8 cellular contexts compared by ENCODE assay signal in the genomic region with DNA sequence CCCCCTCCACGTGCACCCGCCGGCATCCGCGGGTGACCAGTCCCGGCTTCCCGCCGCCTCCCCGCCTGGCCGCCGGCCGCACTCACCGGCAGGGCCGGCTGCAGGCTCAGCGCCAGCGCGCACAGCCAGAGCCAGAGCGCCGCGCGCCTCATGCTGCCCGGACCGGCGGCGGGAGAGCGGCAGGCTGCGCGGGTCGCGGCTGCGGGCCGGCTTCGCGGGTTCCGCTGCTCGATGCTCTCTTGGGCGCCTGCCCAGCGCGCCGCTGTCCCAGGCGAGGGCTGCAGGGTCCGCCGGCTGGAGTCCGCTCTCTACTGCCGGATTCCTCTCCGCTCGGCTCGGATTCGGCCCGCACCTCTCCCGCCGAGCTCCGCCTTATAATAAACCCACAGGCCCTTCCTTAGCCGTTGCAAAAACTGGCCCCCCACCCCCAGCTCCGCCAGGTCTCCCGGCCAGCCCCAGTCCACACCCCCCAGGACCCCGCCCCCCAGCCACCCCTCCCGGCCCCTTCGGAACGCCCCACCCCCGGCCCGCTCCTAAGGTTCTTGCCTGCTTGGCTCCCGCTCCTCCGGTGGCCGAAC.
DNase-seq lines count a peak whose midpoint lies in the region; TF ChIP-seq lines count a peak whose summit lies in the region.

A gene with protein sequence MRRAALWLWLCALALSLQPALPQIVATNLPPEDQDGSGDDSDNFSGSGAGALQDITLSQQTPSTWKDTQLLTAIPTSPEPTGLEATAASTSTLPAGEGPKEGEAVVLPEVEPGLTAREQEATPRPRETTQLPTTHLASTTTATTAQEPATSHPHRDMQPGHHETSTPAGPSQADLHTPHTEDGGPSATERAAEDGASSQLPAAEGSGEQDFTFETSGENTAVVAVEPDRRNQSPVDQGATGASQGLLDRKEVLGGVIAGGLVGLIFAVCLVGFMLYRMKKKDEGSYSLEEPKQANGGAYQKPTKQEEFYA (minus strand): TSS at position 415 of the 578 bp plus-strand sequence. CDS start 263 bp downstream, at position 152.

- no peak for TF ChIP-seq CTCF in astrocyte of the cerebellum (IDR thresholded peaks at IDR 0.05; ENCODE audit: low read depth, low read length, missing control alignments)

- peaks cover 8% of the 10 kb centered on the region for H3K27me3 ChIP-seq in iPS-15b (ENCODE audit: control insufficient read depth, insufficient read depth, low read length)

- H3K4me3 ChIP-seq in astrocyte of the cerebellum (ENCODE audit: low read depth, low read length) = peak within 1 kb of the TSS; percentile 53
- H3K4me3 ChIP-seq in iPS-15b (ENCODE audit: low read depth, low read length) = peak within 1 kb of the TSS; percentile 68
- H3K4me3 ChIP-seq in skeletal muscle cell (ENCODE audit: low read depth, low read length) = peak within 1 kb of the TSS; percentile 60

- peaks cover 8% of the 10 kb centered on the region for H3K4me1 ChIP-seq in iPS-15b (ENCODE audit: control insufficient read depth, insufficient read depth, low read length)

- H3K36me3 ChIP-seq in iPS-15b (ENCODE audit: control insufficient read depth, insufficient read depth, low read length) = no peaks in the 10 kb centered on the region

- in situ Hi-C loops in astrocyte of the cerebellum (cut with HindIII; ENCODE audit: low sequenced_read_pairs) = no loop called here

- DNase-seq in DMS53 (lab: John Stamatoyannopoulos, UW) (peak; percentile 87), DMS53 treated with DMSO at 0.1 percent for 48 hours (lab: John Stamatoyannopoulos, UW; ENCODE audit: unreplicated experiment) (no peak), HCEC 1CT (peak; percentile 55), NCI-H2171 treated with DMSO at 0.1 percent for 48 hours (lab: John Stamatoyannopoulos, UW) (peak; percentile 52), astrocyte of the cerebellum (ENCODE audit: low read depth) (no peak), skeletal muscle cell (ENCODE audit: low read depth) (peak; percentile 8)
- no peak for DNase-seq in central memory CD4-positive, alpha-beta T cell

- no peaks in the 10 kb centered on the region for H3K9me3 ChIP-seq in iPS-15b (ENCODE audit: control insufficient read depth, insufficient read depth, low read length)

- H3K9ac ChIP-seq in iPS-15b (ENCODE audit: low read depth, low read length) = peak within 1 kb of the TSS; percentile 50

Comparison
In these comparisons a context has a peak if more than half of its experiments do, and no peak if none do; other contexts are left out.
1. DNase-seq: peak in DMS53 (single experiment), HCEC 1CT (single experiment), NCI-H2171 treated with DMSO at 0.1 percent for 48 hours (single experiment) and skeletal muscle cell (single experiment); none in DMS53 treated with DMSO at 0.1 percent for 48 hours (single experiment), astrocyte of the cerebellum (single experiment) and central memory CD4-positive, alpha-beta T cell (single experiment).
2. Peak in every context shown above with its lines, with median percentiles within 50 percentile points of each other: H3K4me3 ChIP-seq.